ENCODE assay signal across 10 cellular contexts in genomic region chr7:5064391-5065106, GRCh38. TPM values are rescaled to one million over a fixed set of nuclear protein-coding genes. Genes with fewer than 3 reads are reported as not detected.
A peak's percentile ranks its signal among the peaks of the same experiment; 100 is the strongest.
DNase-seq lines count a peak whose midpoint lies in the region; ATAC-seq and TF ChIP-seq lines count a peak whose summit lies in the region.
"Had no signal": no experiment of that assay in that cellular context is flagged by ENCODE, and none has a peak within 500 bp of the region (broad histone marks: within the 10 kb centered on the region; RNA-seq: fewer than 3 reads in every experiment).

No MANE protein-coding gene starts in this region.

- H3K9me3 Mint-ChIP-seq in activated naive CD4-positive, alpha-beta T cell treated with anti-CD3 and anti-CD28 coated beads for 36 hours = peaks cover 80% of the 10 kb centered on the region
- H3K9me3 Mint-ChIP-seq in activated naive CD4-positive, alpha-beta T cell treated with anti-CD3 and anti-CD28 coated beads, Interleukin-2, amount 50 U/mL, for 72 hours = peaks cover 55 to 58% of the 10 kb centered on the region in 2 donors
- peaks cover 93% of the 10 kb centered on the region for H3K9me3 Mint-ChIP-seq in activated T-helper 2 cell treated with anti-CD3 and anti-CD28 coated beads, Interferon-gamma antibody, Interleukin-2, Interleukin-4, amounts not matched to agents 10 μg/mL and 5 μg/mL and 100 μg/mL, durations not matched to agents 14 hours and 24 hours and 36 hours

- H3K4me3 ChIP-seq in SK-N-SH (ENCODE audit: low read depth in 2 of 2, low read length in 1 of 2) (peak overlapping the region in 1 of 2 experiments; percentile 18; a peak in 1 of 4 replicates), fibroblast of the aortic adventitia (ENCODE audit: low read depth, low read length) (no peak overlapping the region), thoracic aorta (peak overlapping the region; percentile 36)

- H3K36me3 Mint-ChIP-seq in activated naive CD4-positive, alpha-beta T cell treated with anti-CD3 and anti-CD28 coated beads for 36 hours (ENCODE audit: low read depth) = peaks cover 89% of the 10 kb centered on the region
- peaks cover 82 to 97% of the 10 kb centered on the region in 2 donors for H3K36me3 Mint-ChIP-seq in activated naive CD4-positive, alpha-beta T cell treated with anti-CD3 and anti-CD28 coated beads, Interleukin-2, amount 50 U/mL, for 72 hours
- peaks cover 99% of the 10 kb centered on the region for H3K36me3 Mint-ChIP-seq in activated T-helper 2 cell treated with anti-CD3 and anti-CD28 coated beads, Interferon-gamma antibody, Interleukin-2, Interleukin-4, amounts not matched to agents 10 μg/mL and 5 μg/mL and 100 μg/mL, durations not matched to agents 14 hours and 24 hours and 36 hours (ENCODE audit: low read depth)

- H3K9me2 ChIP-seq in SK-N-SH = no peaks in the 10 kb centered on the region

- H3K4me2 ChIP-seq in SK-N-SH = no peak overlapping the region

- no peak overlapping the region for H3K9ac ChIP-seq in SK-N-SH

- H3K27ac Mint-ChIP-seq in activated naive CD4-positive, alpha-beta T cell treated with anti-CD3 and anti-CD28 coated beads for 36 hours = peak overlapping the region; percentile 56
- H3K27ac Mint-ChIP-seq in activated naive CD4-positive, alpha-beta T cell treated with anti-CD3 and anti-CD28 coated beads, Interleukin-2, amount 50 U/mL, for 72 hours = peak overlapping the region in 1 of 2 donors; percentile 87
- H3K27ac Mint-ChIP-seq in activated T-helper 2 cell treated with anti-CD3 and anti-CD28 coated beads, Interferon-gamma antibody, Interleukin-2, Interleukin-4, amounts not matched to agents 10 μg/mL and 5 μg/mL and 100 μg/mL, durations not matched to agents 14 hours and 24 hours and 36 hours = no peak overlapping the region
- H3K27ac Mint-ChIP-seq: nephron had no signal

- no peaks in the 10 kb centered on the region for H4K20me1 ChIP-seq in SK-N-SH (ENCODE audit: insufficient read depth)

- H3K9me3 ChIP-seq in SK-N-SH = peaks cover 83% of the 10 kb centered on the region
- H3K9me3 ChIP-seq in thoracic aorta = peaks cover 95% of the 10 kb centered on the region

- no peaks in the 10 kb centered on the region for H3K79me2 ChIP-seq in SK-N-SH (ENCODE audit: insufficient read depth)

- no peak overlapping the region for H3K4me3 Mint-ChIP-seq in activated naive CD4-positive, alpha-beta T cell treated with anti-CD3 and anti-CD28 coated beads for 36 hours
- no peak overlapping the region for H3K4me3 Mint-ChIP-seq in activated T-helper 2 cell treated with anti-CD3 and anti-CD28 coated beads, Interferon-gamma antibody, Interleukin-2, Interleukin-4, amounts not matched to agents 10 μg/mL and 5 μg/mL and 100 μg/mL, durations not matched to agents 14 hours and 24 hours and 36 hours (ENCODE audit: low read depth)
- H3K4me3 Mint-ChIP-seq: nephron had no signal

- POLR2A ChIA-PET in SK-N-SH (lab: Yijun Ruan, JAX) = no interaction called here

- H3K36me3 ChIP-seq in SK-N-SH (replicated peaks in 1 of 2; ENCODE audit: control insufficient read depth in 1 of 2, insufficient read depth in 2 of 2, low read length in 1 of 2) (peaks cover 78 to 95% of the 10 kb centered on the region in 2 experiments), thoracic aorta (peaks cover 55% of the 10 kb centered on the region)

- TF ChIP-seq RAD21 in SK-N-SH (IDR thresholded peaks at IDR 0.05; ENCODE audit: low read length) = no peak

- H3K4me1 Mint-ChIP-seq in activated naive CD4-positive, alpha-beta T cell treated with anti-CD3 and anti-CD28 coated beads for 36 hours (ENCODE audit: low read depth) = no peaks in the 10 kb centered on the region
- H3K4me1 Mint-ChIP-seq in activated T-helper 2 cell treated with anti-CD3 and anti-CD28 coated beads, Interferon-gamma antibody, Interleukin-2, Interleukin-4, amounts not matched to agents 10 μg/mL and 5 μg/mL and 100 μg/mL, durations not matched to agents 14 hours and 24 hours and 36 hours (ENCODE audit: low read depth) = no peaks in the 10 kb centered on the region
- H3K4me1 Mint-ChIP-seq: nephron had no signal

- H3K27ac ChIP-seq in SK-N-SH (ENCODE audit: low read depth in 2 of 2, low read length in 1 of 2) = no peak overlapping the region
- H3K27ac ChIP-seq in thoracic aorta = no peak overlapping the region

- no peak for DNase-seq in activated naive CD4-positive, alpha-beta T cell treated with anti-CD3 and anti-CD28 coated beads for 36 hours
- no peak for DNase-seq in activated naive CD4-positive, alpha-beta T cell treated with anti-CD3 and anti-CD28 coated beads, Interleukin-2, amount 50 U/mL, for 72 hours (ENCODE audit: low spot score in 2 of 2)
- DNase-seq in SK-N-SH (no peak), fibroblast of the aortic adventitia (ENCODE audit: low read depth) (peak; percentile 19), thoracic aorta (ENCODE audit: low spot score) (no peak), GM19238 (ENCODE audit: insufficient read length, low spot score) (no peak)
- DNase-seq in activated T-helper 2 cell treated with anti-CD3 and anti-CD28 coated beads, Interferon-gamma antibody, Interleukin-2, Interleukin-4, amounts not matched to agents 10 μg/mL and 5 μg/mL and 100 μg/mL, durations not matched to agents 14 hours and 24 hours and 36 hours (ENCODE audit: low spot score) = no peak
- DNase-seq: NCI-H2107 had no signal

- CTCF ChIA-PET in activated naive CD4-positive, alpha-beta T cell treated with anti-CD3 and anti-CD28 coated beads for 36 hours (lab: Charles Lee) = interaction anchor here (1.3 kb wide), 1 partner anchor 90 kb away, joined by 4 read pairs; no protein-coding TSS in a partner anchor
- CTCF ChIA-PET in SK-N-SH (lab: Yijun Ruan, JAX) = interaction anchor here (1.2 to 1.6 kb wide), 2 partner anchors 21 to 234 kb away, joined by 5 read pairs; no protein-coding TSS in a partner anchor

- H3F3A ChIP-seq in SK-N-SH (replicated peaks; ENCODE audit: insufficient read depth) = peaks cover 45% of the 10 kb centered on the region

- no peak for ATAC-seq in activated naive CD4-positive, alpha-beta T cell treated with anti-CD3 and anti-CD28 coated beads, Interleukin-2, amount 50 U/mL, for 72 hours
- ATAC-seq in thoracic aorta (ENCODE audit: insufficient number of reproducible peaks, low FRiP score, low read depth) = no peak
- no peak for ATAC-seq in HG02852 (IDR thresholded peaks at IDR 0.05; ENCODE audit: unreplicated experiment)

- 96% methylated on average over 12 of the region's 12 CpGs for WGBS in SK-N-SH (ENCODE audit: low lambda C conversion rate)

- no peak for TF ChIP-seq CTCF in SK-N-SH (IDR thresholded peaks at IDR 0.05)
- TF ChIP-seq CTCF in fibroblast of the aortic adventitia (IDR thresholded peaks at IDR 0.05; ENCODE audit: insufficient read depth, low read length) = no peak
- TF ChIP-seq CTCF in thoracic aorta (IDR thresholded peaks at IDR 0.05) = no peak

- no peak for TF ChIP-seq EP300 in SK-N-SH (IDR thresholded peaks at IDR 0.05; ENCODE audit: borderline replicate concordance in 1 of 2, low read depth in 1 of 2, low read length in 1 of 2)

- no peaks in the 10 kb centered on the region for H3K27me3 Mint-ChIP-seq in activated naive CD4-positive, alpha-beta T cell treated with anti-CD3 and anti-CD28 coated beads for 36 hours (ENCODE audit: low read depth)
- no peaks in the 10 kb centered on the region for H3K27me3 Mint-ChIP-seq in activated T-helper 2 cell treated with anti-CD3 and anti-CD28 coated beads, Interferon-gamma antibody, Interleukin-2, Interleukin-4, amounts not matched to agents 10 μg/mL and 5 μg/mL and 100 μg/mL, durations not matched to agents 14 hours and 24 hours and 36 hours (ENCODE audit: low read depth)

- H2AFZ ChIP-seq in SK-N-SH (ENCODE audit: low read depth) = no peak overlapping the region

- H3K4me1 ChIP-seq in SK-N-SH (ENCODE audit: control insufficient read depth in 1 of 2, insufficient read depth in 2 of 2, low read depth in 1 of 2, low read length in 1 of 2) (no peaks in the 10 kb centered on the region), thoracic aorta (ENCODE audit: control insufficient read depth in 1 of 2, low read depth in 2 of 2) (no peaks in the 10 kb centered on the region)

- H3K27me3 ChIP-seq in SK-N-SH (ENCODE audit: insufficient read depth) (no peaks in the 10 kb centered on the region), thoracic aorta (replicated peaks; ENCODE audit: insufficient read depth) (no peaks in the 10 kb centered on the region)

- intact Hi-C loops in activated naive CD4-positive, alpha-beta T cell treated with anti-CD3 and anti-CD28 coated beads for 36 hours (cut with micrococcal nuclease) = no loop called here
- intact Hi-C loops in activated T-helper 2 cell treated with anti-CD3 and anti-CD28 coated beads, Interferon-gamma antibody, Interleukin-2, Interleukin-4, amounts not matched to agents 10 μg/mL and 5 μg/mL and 100 μg/mL, durations not matched to agents 14 hours and 24 hours and 36 hours (cut with micrococcal nuclease) = loop anchor here (10.0 kb wide), 1 partner anchor 1630 kb away; no protein-coding TSS in a partner anchor

TF ChIP-seq in SK-N-SH, 30 proteins besides CTCF, POLR2A, EP300 and RAD21:
- TF ChIP-seq TCF12 (IDR thresholded peaks at IDR 0.05) (peak; percentile 10; the same call in 1 of the 2 replicates), MAX (IDR thresholded peaks at IDR 0.05; ENCODE audit: low read depth) (no peak), SMC3 (IDR thresholded peaks at IDR 0.05; ENCODE audit: low read depth, low read length) (no peak), PBX3 (IDR thresholded peaks at IDR 0.05) (no peak)

RNA-seq across cellular contexts. Expression of gene RBAK, which starts 18.9 kb away (rescaled TPM):
- total RNA-seq in activated naive CD4-positive, alpha-beta T cell treated with anti-CD3 and anti-CD28 coated beads for 36 hours = 1 to 10 TPM; 5.6 to 6.5 TPM
- 10 to 100 TPM; 10.1 to 15.3 TPM for total RNA-seq in activated naive CD4-positive, alpha-beta T cell treated with anti-CD3 and anti-CD28 coated beads, Interleukin-2, amount 50 U/mL, for 72 hours
- polyA plus RNA-seq in SK-N-SH (2012; rRNA removed) = 2.5 and 3.7 TPM in 2 replicates
- 2.6 and 3.2 TPM in 2 replicates for polyA plus RNA-seq in SK-N-SH (2012; cell fraction: cytosol; rRNA removed)
- polyA plus RNA-seq in SK-N-SH (2012; cell fraction: nucleus; rRNA removed) = 5.2 and 10.1 TPM in 2 replicates
- total RNA-seq in fibroblast of the aortic adventitia (ENCODE audit: low replicate concordance) (9.1 and 10.2 TPM in 2 replicates), thoracic aorta (10 to 100 TPM in 1 of 2 donors, 1 to 10 TPM in 1; 8.3 to 15.9 TPM)
- 14.1 and 15.4 TPM in 2 replicates for total RNA-seq in activated T-helper 2 cell treated with anti-CD3 and anti-CD28 coated beads, Interferon-gamma antibody, Interleukin-2, Interleukin-4, amounts not matched to agents 10 μg/mL and 5 μg/mL and 100 μg/mL, durations not matched to agents 14 hours and 24 hours and 36 hours
